1 cellular context compared by ENCODE assay signal in genomic region chr16:73921295-73921694, GRCh38.
TF ChIP-seq lines count a peak whose summit lies in the region.

No MANE protein-coding gene starts in this region.

TF ChIP-seq in HepG2, 621 proteins besides CTCF, POLR2A, EP300 and RAD21 (continued from another document):
- TF ChIP-seq ZMYM2 (CRISPR knock-in tag; IDR thresholded peaks at IDR 0.05) (no peak), HNRNPH1 (optimal IDR thresholded peaks at IDR 0.05; ENCODE audit: low read depth, low read length) (no peak), ZBTB34 (CRISPR knock-in tag; IDR thresholded peaks at IDR 0.05) (no peak), CBFB (CRISPR knock-in tag; IDR thresholded peaks at IDR 0.05) (no peak), NR2F6 (IDR thresholded peaks at IDR 0.05) (no peak), NR2F6 (CRISPR knock-in tag; IDR thresholded peaks at IDR 0.05) (no peak), ZNF430 (CRISPR knock-in tag; IDR thresholded peaks at IDR 0.05) (no peak)
